Comparison of ENCODE assay signal across 19 cellular contexts in genomic region chr22:24588370-24588755, GRCh38. TPM values are rescaled to one million over a fixed set of nuclear protein-coding genes. Genes with fewer than 3 reads are reported as not detected.
DNase-seq lines count a peak whose midpoint lies in the region; ATAC-seq, FAIRE-seq and TF ChIP-seq lines count a peak whose summit lies in the region.
"Had no signal": no experiment of that assay in that cellular context is flagged by ENCODE, and none has a peak within 500 bp of the region (broad histone marks: within the 10 kb centered on the region; RNA-seq: fewer than 3 reads in every experiment).

No MANE protein-coding gene starts in this region.

- intact Hi-C loops in breast epithelium (cut with DNase I; ENCODE audit: low total_unique reads) (no loop called here), MCF 10A (cut with micrococcal nuclease) (no loop called here), testis (cut with DNase I; ENCODE audit: low total_unique reads) (no loop called here)

- no peak for ATAC-seq in GM18520 (IDR thresholded peaks at IDR 0.05; ENCODE audit: unreplicated experiment)
- ATAC-seq: esophagus mucosa, GM23338, left colon had no signal

- peak in 1 of 2 donors; percentile 74 for DNase-seq in breast epithelium (ENCODE audit: low spot score in 2 of 2)
- DNase-seq in MCF 10A (ENCODE audit: unreplicated experiment) = no peak
- DNase-seq in caudate nucleus (lab: John Stamatoyannopoulos, UW) = peak; percentile 18 to 95 (median 85)
- peak; percentile 95 for DNase-seq in testis
- no peak for DNase-seq in GM12892 (ENCODE audit: insufficient read length)
- DNase-seq in BE2C = no peak
- DNase-seq: 8988T; activated CD4-positive, alpha-beta memory T cell treated with anti-CD3 and anti-CD28 coated beads, Interleukin-2, amount 10 ng/mL, durations not matched to agents 7 days and 5 days; CD4-positive, alpha-beta T cell; MG63; NCI-H2029 treated with DMSO at 0.1 percent for 48 hours; NCI-H524 had no signal

- H3K27ac Mint-ChIP-seq in MCF 10A (ENCODE audit: low read depth, unreplicated experiment) = no peak overlapping the region
- peak overlapping the region; percentile 44 to 80 (median 45) for H3K27ac Mint-ChIP-seq in nephron
- H3K27ac Mint-ChIP-seq: activated CD4-positive, alpha-beta memory T cell treated with anti-CD3 and anti-CD28 coated beads, Interleukin-2, amount 10 ng/mL, durations not matched to agents 7 days and 5 days; activated T-helper 1 cell treated with anti-CD3 and anti-CD28 coated beads, Interleukin-12 subunit alpha, Interleukin-12 subunit beta, Interleukin-2, Interleukin-4 antibody, amounts not matched to agents 30 ng/mL and 10 ng/mL and 1 ng/mL, durations not matched to agents 14 hours and 24 hours and 36 hours; CD4-positive, alpha-beta T cell; GM23338 had no signal

- BruUV-seq in MCF 10A (replicated peaks; lab: Mats Ljungman, UMichigan) = no TSS peak

- FAIRE-seq in GM12892 (lab: Jason Lieb, UNC) = no peak

- CTCF ChIA-PET in MCF 10A (lab: Yijun Ruan, JAX) = interaction anchor here (0.8 kb wide), 1 partner anchor 9 kb away, joined by 3 read pairs; no protein-coding TSS in a partner anchor

- H3K36me3 Mint-ChIP-seq in MCF 10A (ENCODE audit: insufficient read depth, unreplicated experiment) = no peaks in the 10 kb centered on the region
- no peaks in the 10 kb centered on the region for H3K36me3 Mint-ChIP-seq in nephron (ENCODE audit: low read depth)

- TF ChIP-seq CTCF in breast epithelium (IDR thresholded peaks at IDR 0.05) = no peak
- TF ChIP-seq CTCF in MCF 10A (IDR thresholded peaks at IDR 0.05; ENCODE audit: unreplicated experiment) = no peak
- no peak for TF ChIP-seq CTCF in nephron (IDR thresholded peaks at IDR 0.05; ENCODE audit: unreplicated experiment in 3 of 3)
- TF ChIP-seq CTCF in testis (IDR thresholded peaks at IDR 0.05) = no peak
- TF ChIP-seq CTCF in BE2C (IDR thresholded peaks at IDR 0.05; ENCODE audit: low read depth, low read length) = no peak

- H3K9me3 ChIP-seq in breast epithelium (no peaks in the 10 kb centered on the region), testis (no peaks in the 10 kb centered on the region), BE2C (no peaks in the 10 kb centered on the region)
- H3K9me3 ChIP-seq: MG63 had no signal

- H3K4me1 Mint-ChIP-seq in MCF 10A (ENCODE audit: insufficient read depth, unreplicated experiment) (no peaks in the 10 kb centered on the region), nephron (peaks cover 16% of the 10 kb centered on the region)

- H3K27me3 ChIP-seq in breast epithelium (no peaks in the 10 kb centered on the region), testis (no peaks in the 10 kb centered on the region), BE2C (no peaks in the 10 kb centered on the region)
- H3K27me3 ChIP-seq: MG63 had no signal

- no peaks in the 10 kb centered on the region for H3K27me3 Mint-ChIP-seq in MCF 10A (ENCODE audit: insufficient read depth, unreplicated experiment)
- no peaks in the 10 kb centered on the region for H3K27me3 Mint-ChIP-seq in nephron (ENCODE audit: low read depth)

- H3K4me3 Mint-ChIP-seq in MCF 10A (ENCODE audit: unreplicated experiment) = no peak overlapping the region
- no peak overlapping the region for H3K4me3 Mint-ChIP-seq in nephron
- H3K4me3 Mint-ChIP-seq: activated CD4-positive, alpha-beta memory T cell treated with anti-CD3 and anti-CD28 coated beads, Interleukin-2, amount 10 ng/mL, durations not matched to agents 7 days and 5 days; activated T-helper 1 cell treated with anti-CD3 and anti-CD28 coated beads, Interleukin-12 subunit alpha, Interleukin-12 subunit beta, Interleukin-2, Interleukin-4 antibody, amounts not matched to agents 30 ng/mL and 10 ng/mL and 1 ng/mL, durations not matched to agents 14 hours and 24 hours and 36 hours; CD4-positive, alpha-beta T cell; GM23338 had no signal

- peak overlapping the region; percentile 72 to 87 for H3K27ac ChIP-seq in breast epithelium
- peak overlapping the region; percentile 92 for H3K27ac ChIP-seq in caudate nucleus (ENCODE audit: low read depth, low read length)
- H3K27ac ChIP-seq in testis = peak overlapping the region in 1 of 2 donors; percentile 64

- no peaks in the 10 kb centered on the region for H3K9me3 Mint-ChIP-seq in MCF 10A (ENCODE audit: unreplicated experiment)
- no peaks in the 10 kb centered on the region for H3K9me3 Mint-ChIP-seq in nephron
- H3K9me3 Mint-ChIP-seq: activated CD4-positive, alpha-beta memory T cell treated with anti-CD3 and anti-CD28 coated beads, Interleukin-2, amount 10 ng/mL, durations not matched to agents 7 days and 5 days; activated T-helper 1 cell treated with anti-CD3 and anti-CD28 coated beads, Interleukin-12 subunit alpha, Interleukin-12 subunit beta, Interleukin-2, Interleukin-4 antibody, amounts not matched to agents 30 ng/mL and 10 ng/mL and 1 ng/mL, durations not matched to agents 14 hours and 24 hours and 36 hours; CD4-positive, alpha-beta T cell; GM23338 had no signal

- WGBS in testis, 2 donors = 55% methylated on average over 8 of the region's 13 CpGs; no CpG with 5 or more reads in 1 of the 2 donors

- no peak for TF ChIP-seq POLR2A in breast epithelium (IDR thresholded peaks at IDR 0.05)
- no peak for TF ChIP-seq POLR2A in testis (IDR thresholded peaks at IDR 0.05)
- no peak for TF ChIP-seq POLR2A in GM12892 (IDR thresholded peaks at IDR 0.05; ENCODE audit: low read depth, low read length)

- peak overlapping the region in 1 of 3 donors; percentile 22 for H3K4me3 ChIP-seq in breast epithelium
- no peak overlapping the region for H3K4me3 ChIP-seq in testis
- no peak overlapping the region for H3K4me3 ChIP-seq in BE2C (ENCODE audit: low read depth, low read length)
- H3K4me3 ChIP-seq: GM23338, MG63 had no signal

- H3K4me1 ChIP-seq in breast epithelium (peaks cover 7 to 33% of the 10 kb centered on the region in 2 donors), testis (peaks cover 55% of the 10 kb centered on the region), BE2C (peaks cover 13% of the 10 kb centered on the region)

- POLR2A ChIA-PET in MCF 10A (lab: Yijun Ruan, JAX) = no interaction called here

- H3K36me3 ChIP-seq in breast epithelium (no peaks in the 10 kb centered on the region), testis (ENCODE audit: low read depth, missing control alignments) (no peaks in the 10 kb centered on the region), BE2C (no peaks in the 10 kb centered on the region)
- H3K36me3 ChIP-seq: MG63 had no signal

RNA-seq across cellular contexts. Expression of gene LRRC75B, which starts 4.5 kb away (rescaled TPM):
- total RNA-seq in breast epithelium (10 to 100 TPM; 10.7 to 23.1 (median 20.0) TPM), MCF 10A (2022) (2.6 and 3.2 TPM in 2 replicates), testis (100 to 1,000 TPM; 120 to 162 TPM)
- 33.0 TPM for polyA plus RNA-seq in testis (ENCODE audit: insufficient read depth, low read depth, low replicate concordance)
- 1.7 TPM for polyA plus RNA-seq in GM12892 (2012; ENCODE audit: missing spikeins)
- 8.6 TPM for polyA plus RNA-seq in BE2C (2012; ENCODE audit: insufficient read depth, insufficient read length, low read depth)
- total RNA-seq: CD4-positive, alpha-beta T cell; OCI-LY7 had no signal

RNA-seq across cellular contexts. Expression of gene GGT1, which starts 14.6 kb away (rescaled TPM):
- 1 to 10 TPM; 3.4 to 8.5 (median 4.6) TPM for total RNA-seq in breast epithelium
- total RNA-seq in MCF 10A (2022) = 0.63 and 0.76 TPM in 2 replicates
- 10 to 100 TPM; 75.3 to 78.2 TPM for total RNA-seq in testis
- 23.1 TPM for polyA plus RNA-seq in testis (ENCODE audit: insufficient read depth, low read depth, low replicate concordance)
- 19.1 TPM for polyA plus RNA-seq in GM12892 (2012; ENCODE audit: missing spikeins)
- 14.6 TPM for polyA plus RNA-seq in BE2C (2012; ENCODE audit: insufficient read depth, insufficient read length, low read depth)

RNA-seq across cellular contexts. Expression of gene SNRPD3, which starts 32.6 kb away (rescaled TPM):
- total RNA-seq in breast epithelium = 100 to 1,000 TPM; 105 to 148 (median 124) TPM
- total RNA-seq in MCF 10A (2022) = 90.9 and 94.6 TPM in 2 replicates
- 100 to 1,000 TPM; 117 to 175 TPM for total RNA-seq in testis
- 75.5 TPM for polyA plus RNA-seq in testis (ENCODE audit: insufficient read depth, low read depth, low replicate concordance)
- 133 TPM for polyA plus RNA-seq in GM12892 (2012; ENCODE audit: missing spikeins)
- polyA plus RNA-seq in BE2C (2012; ENCODE audit: insufficient read depth, insufficient read length, low read depth) = 546 TPM

RNA-seq across cellular contexts. Expression of gene GUCD1, which starts 33.4 kb away (rescaled TPM):
- total RNA-seq in breast epithelium (100 to 1,000 TPM in 1 of 3 donors, 10 to 100 TPM in 2; 89.6 to 177 (median 91.4) TPM), MCF 10A (2022) (47.0 and 48.4 TPM in 2 replicates), testis (100 to 1,000 TPM in 1 of 2 donors, 10 to 100 TPM in 1; 91.7 to 123 TPM)
- polyA plus RNA-seq in testis (ENCODE audit: insufficient read depth, low read depth, low replicate concordance) = 93.6 TPM
- polyA plus RNA-seq in GM12892 (2012; ENCODE audit: missing spikeins) = 57.9 TPM
- polyA plus RNA-seq in BE2C (2012; ENCODE audit: insufficient read depth, insufficient read length, low read depth) = 49.5 TPM

Comparison
In these comparisons a context has a peak if more than half of its experiments do, and no peak if none do; other contexts are left out.
1. DNase-seq: peak in caudate nucleus (61 of 61) and testis (single experiment); none in MCF 10A (single experiment), GM12892 (single experiment) and BE2C (single experiment).
2. RNA of gene LRRC75B, which starts 4.5 kb away (total RNA-seq): 120 to 162 TPM in testis; 10.7 to 23.1 TPM in breast epithelium and 2.6 to 3.2 TPM in MCF 10A; every median in the first group is over 4 times any median in the second.
3. RNA of gene GGT1, which starts 14.6 kb away (total RNA-seq): 75.3 to 78.2 TPM in testis; 3.4 to 8.5 TPM in breast epithelium and 0.63 to 0.76 TPM in MCF 10A; every median in the first group is over 4 times any median in the second.